16 cellular contexts compared by ENCODE assay signal in the genomic region with DNA sequence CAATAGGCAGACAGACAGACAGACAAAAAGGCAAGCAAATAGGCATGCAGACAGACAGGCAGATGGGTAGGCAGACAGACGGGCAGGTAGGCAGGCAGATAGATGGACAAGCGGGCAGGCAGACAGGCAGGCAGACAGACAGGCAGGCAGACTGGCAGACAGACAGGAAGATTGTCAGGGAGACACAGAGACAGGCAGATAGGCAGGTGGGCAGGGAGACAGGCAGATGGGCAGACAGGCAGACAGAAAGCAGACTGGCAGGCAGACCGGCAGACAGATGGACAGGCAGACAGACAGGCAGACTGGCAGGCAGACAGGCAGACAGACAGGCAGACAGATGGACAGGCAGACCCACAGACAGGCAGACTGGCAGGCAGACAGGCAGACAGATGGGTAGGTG.
DNase-seq lines count a peak whose midpoint lies in the region; ATAC-seq and TF ChIP-seq lines count a peak whose summit lies in the region.
"Had no signal": no experiment of that assay in that cellular context is flagged by ENCODE, and none has a peak within 500 bp of the region (broad histone marks: within the 10 kb centered on the region; RNA-seq: fewer than 3 reads in every experiment).

No MANE protein-coding gene starts in this region.

- H3K36me3 Mint-ChIP-seq in Caco-2 (ENCODE audit: insufficient read depth, unreplicated experiment) (peaks cover 5% of the 10 kb centered on the region), glutamatergic neuron (ENCODE audit: unreplicated experiment) (no peaks in the 10 kb centered on the region)
- no peaks in the 10 kb centered on the region for H3K36me3 Mint-ChIP-seq in stimulated activated effector memory CD8-positive, alpha-beta T cell treated with anti-CD3 and anti-CD28 coated beads, Interleukin-12 subunit alpha, Interleukin-12 subunit beta, amount 100 ng/mL, for 72 hours
- H3K36me3 Mint-ChIP-seq: CD4-positive, alpha-beta memory T cell had no signal

- ATAC-seq in stimulated activated effector memory CD8-positive, alpha-beta T cell treated with anti-CD3 and anti-CD28 coated beads, Interleukin-12 subunit alpha, Interleukin-12 subunit beta, amount 100 ng/mL, for 72 hours, result no peak
- ATAC-seq: GM23338, HCT116, Right ventricle myocardium inferior had no signal

- no peaks in the 10 kb centered on the region for H3K27me3 ChIP-seq in Caco-2 (replicated peaks; ENCODE audit: control insufficient read depth, insufficient read depth, low read length)
- H3K27me3 ChIP-seq: SJSA1 had no signal

- H3K4me3 ChIP-seq in Caco-2 (ENCODE audit: low read depth, low read length) (no peak overlapping the region), HEK293 (ENCODE audit: low read depth, low read length) (no peak overlapping the region)
- H3K4me3 ChIP-seq: GM23338, SJSA1 had no signal

- H3K27ac Mint-ChIP-seq in Caco-2 (ENCODE audit: unreplicated experiment) (peak overlapping the region; percentile 3), glutamatergic neuron (ENCODE audit: unreplicated experiment) (peak overlapping the region; percentile 89)
- H3K27ac Mint-ChIP-seq in stimulated activated effector memory CD8-positive, alpha-beta T cell treated with anti-CD3 and anti-CD28 coated beads, Interleukin-12 subunit alpha, Interleukin-12 subunit beta, amount 100 ng/mL, for 72 hours, result peak overlapping the region; percentile 70
- H3K27ac Mint-ChIP-seq: GM23338 had no signal

- H3K4me3 Mint-ChIP-seq in Caco-2 (ENCODE audit: unreplicated experiment) (no peak overlapping the region), glutamatergic neuron (ENCODE audit: unreplicated experiment) (peak overlapping the region; percentile 78)
- H3K4me3 Mint-ChIP-seq in stimulated activated effector memory CD8-positive, alpha-beta T cell treated with anti-CD3 and anti-CD28 coated beads, Interleukin-12 subunit alpha, Interleukin-12 subunit beta, amount 100 ng/mL, for 72 hours, result no peak overlapping the region
- H3K4me3 Mint-ChIP-seq: CD4-positive, alpha-beta memory T cell; GM23338 had no signal

- DNase-seq in Caco-2 (no peak), glutamatergic neuron (no peak), NCI-H1417 (lab: John Stamatoyannopoulos, UW) (no peak), NAMALWA (ENCODE audit: low spot score) (no peak), HUDEP-2 (lab: John Stamatoyannopoulos, UW; ENCODE audit: unreplicated experiment in 76 of 76) (no peak)
- DNase-seq in stimulated activated effector memory CD8-positive, alpha-beta T cell treated with anti-CD3 and anti-CD28 coated beads, Interleukin-12 subunit alpha, Interleukin-12 subunit beta, amount 100 ng/mL, for 72 hours (ENCODE audit: low spot score in 2 of 2), result no peak
- DNase-seq: CD4-positive, alpha-beta memory T cell; KBM-7; NCI-H1105; NCI-H2029 treated with DMSO at 0.1 percent for 48 hours; NCI-H524 treated with DMSO at 0.1 percent for 48 hours had no signal

- POLR2A ChIA-PET in Caco-2 (lab: Charles Lee), result no interaction called here
- POLR2A ChIA-PET in HEK293 (lab: Yijun Ruan, JAX), result no interaction called here

- no peaks in the 10 kb centered on the region for H3K27me3 Mint-ChIP-seq in Caco-2 (ENCODE audit: insufficient read depth, unreplicated experiment)
- peaks cover 14% of the 10 kb centered on the region for H3K27me3 Mint-ChIP-seq in glutamatergic neuron (ENCODE audit: unreplicated experiment)

- no peaks in the 10 kb centered on the region for H3K9me3 ChIP-seq in Caco-2
- H3K9me3 ChIP-seq in HEK293 (ENCODE audit: control insufficient read depth, insufficient read depth, low read depth, low read length), result no peaks in the 10 kb centered on the region
- H3K9me3 ChIP-seq: SJSA1 had no signal

- H3K4me1 Mint-ChIP-seq in Caco-2 (ENCODE audit: low read depth, unreplicated experiment) (peaks cover 27% of the 10 kb centered on the region), glutamatergic neuron (ENCODE audit: low read depth, unreplicated experiment) (peaks cover 13% of the 10 kb centered on the region)
- no peaks in the 10 kb centered on the region for H3K4me1 Mint-ChIP-seq in stimulated activated effector memory CD8-positive, alpha-beta T cell treated with anti-CD3 and anti-CD28 coated beads, Interleukin-12 subunit alpha, Interleukin-12 subunit beta, amount 100 ng/mL, for 72 hours
- H3K4me1 Mint-ChIP-seq: CD4-positive, alpha-beta memory T cell had no signal

- intact Hi-C loops in Caco-2 (cut with micrococcal nuclease; ENCODE audit: unreplicated experiment), result no loop called here

- H3K9me3 Mint-ChIP-seq in Caco-2 (ENCODE audit: unreplicated experiment) (no peaks in the 10 kb centered on the region), glutamatergic neuron (ENCODE audit: unreplicated experiment) (peaks cover 14% of the 10 kb centered on the region)
- H3K9me3 Mint-ChIP-seq in stimulated activated effector memory CD8-positive, alpha-beta T cell treated with anti-CD3 and anti-CD28 coated beads, Interleukin-12 subunit alpha, Interleukin-12 subunit beta, amount 100 ng/mL, for 72 hours, result no peaks in the 10 kb centered on the region
- H3K9me3 Mint-ChIP-seq: CD4-positive, alpha-beta memory T cell; GM23338 had no signal

- H3K36me3 ChIP-seq in Caco-2 (ENCODE audit: control insufficient read depth, insufficient read depth, low read length) (no peaks in the 10 kb centered on the region), HEK293 (ENCODE audit: control insufficient read depth in 2 of 2, insufficient read depth in 1 of 2, low read length in 2 of 2) (no peaks in the 10 kb centered on the region)
- H3K36me3 ChIP-seq: SJSA1 had no signal

- no peak overlapping the region for H3K27ac ChIP-seq in HEK293 (ENCODE audit: extremely low read depth, low read depth, low read length)
- H3K27ac ChIP-seq: SJSA1 had no signal

- H3K4me1 ChIP-seq in Caco-2, result peaks cover 8% of the 10 kb centered on the region; the same call in 1 of the 2 replicates
- no peaks in the 10 kb centered on the region for H3K4me1 ChIP-seq in HEK293 (ENCODE audit: control insufficient read depth, insufficient read depth, low read length)
- H3K4me1 ChIP-seq: SJSA1 had no signal

- CTCF ChIA-PET in Caco-2 (lab: Charles Lee) (no interaction called here), HEK293 (lab: Yijun Ruan, JAX) (no interaction called here)

- BruUV-seq in Caco-2 (replicated peaks; lab: Mats Ljungman, UMichigan), result no TSS peak

- TF ChIP-seq CTCF in Caco-2 (IDR thresholded peaks at IDR 0.05; ENCODE audit: insufficient read depth in 1 of 2, low read depth in 1 of 2, low read length in 1 of 2, severe bottlenecking in 1 of 2, unreplicated experiment in 1 of 2) (no peak), HEK293 (tag by site-specific recombination; IDR thresholded peaks at IDR 0.05) (no peak), glutamatergic neuron (IDR thresholded peaks at IDR 0.05; ENCODE audit: partially characterized antibody, unreplicated experiment) (no peak)

TF ChIP-seq in HEK293, 187 proteins besides CTCF, POLR2A, EP300 and RAD21:
- TF ChIP-seq ZNF335 (tag by site-specific recombination; conservative IDR thresholded peaks at IDR 0.05) (peak; percentile 98), HIC1 (tag by site-specific recombination; IDR thresholded peaks at IDR 0.05) (peak; percentile 16; the same call in 1 of the 2 replicates), ZBTB6 (tag by site-specific recombination; IDR thresholded peaks at IDR 0.05) (no peak)

Comparison
In these comparisons a context has a peak if more than half of its experiments do, and no peak if none do; other contexts are left out.
1. H3K27ac Mint-ChIP-seq: peak in every context shown above with its lines; median percentile 89 in glutamatergic neuron; 70 in stimulated activated effector memory CD8-positive, alpha-beta T cell treated with anti-CD3 and anti-CD28 coated beads, Interleukin-12 subunit alpha, Interleukin-12 subunit beta, amount 100 ng/mL, for 72 hours; 3 in Caco-2.